In the genomic region with DNA sequence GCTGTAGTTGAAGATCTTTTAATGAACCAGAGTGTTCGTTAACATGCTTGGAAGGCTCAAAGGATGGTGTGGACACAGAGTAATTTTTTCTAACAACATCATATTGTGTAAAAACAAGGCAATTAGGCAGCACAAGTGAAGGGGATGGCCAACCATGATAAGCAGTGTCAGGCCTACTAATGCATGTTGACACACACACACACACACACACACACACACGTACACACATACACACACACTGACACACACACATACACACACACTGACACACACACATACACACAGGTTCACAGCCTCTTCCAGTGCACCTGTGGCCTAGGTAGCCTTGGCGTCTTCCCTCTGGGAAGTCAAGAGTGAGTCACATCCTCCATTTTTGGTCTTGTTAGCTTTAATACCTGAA, we compare ENCODE assay signal across 30 cellular contexts. TPM values are rescaled to one million over a fixed set of nuclear protein-coding genes. Genes with fewer than 3 reads are reported as not detected.
"Had no signal": no experiment of that assay in that cellular context is flagged by ENCODE, and none has a peak within 500 bp of the region (broad histone marks: within the 10 kb centered on the region; RNA-seq: fewer than 3 reads in every experiment).

Gene SUPT20HL1, plus strand, starts transcription at position 368 of the 400 bp plus-strand sequence. CDS start 2,122 bp downstream, outside the sequence.

- H3K9me3 ChIP-seq: body of pancreas, colonic mucosa, esophagus muscularis mucosa, gastrocnemius medialis had no signal

- H3K27ac ChIP-seq: body of pancreas, cardiac muscle cell, colonic mucosa, dorsolateral prefrontal cortex, esophagus muscularis mucosa, foreskin keratinocyte, gastrocnemius medialis, heart left ventricle had no signal

- DNase-seq: activated CD4-positive, alpha-beta T cell treated with anti-CD3 and anti-CD28 coated beads for 36 hours; activated CD4-positive, alpha-beta T cell treated with anti-CD3 and anti-CD28 coated beads, Interleukin-2, amount 10 ng/mL, durations not matched to agents 24 days and 14 days; activated CD4-positive, alpha-beta T cell treated with anti-CD3 and anti-CD28 coated beads, Interleukin-2, amount 50 U/mL, for 4 hours; activated CD4-positive, CD25-positive, alpha-beta regulatory T cell; activated CD4-positive, CD25-positive, alpha-beta regulatory T cell treated with anti-CD3 and anti-CD28 coated beads, Interleukin-2, amount 50 U/mL, for 72 hours; activated CD8-positive, alpha-beta memory T cell treated with anti-CD3 and anti-CD28 coated beads for 24 hours; activated CD8-positive, alpha-beta T cell treated with anti-CD3 and anti-CD28 coated beads for 36 hours; activated effector memory CD4-positive, alpha-beta T cell treated with anti-CD3 and anti-CD28 coated beads, Interleukin-2, amount 50 U/mL, for 16 hours; activated naive CD4-positive, alpha-beta T cell treated with anti-CD3 and anti-CD28 coated beads, Interleukin-2, amount 10 ng/mL, durations not matched to agents 7 days and 5 days; activated T-cell treated with anti-CD3 and anti-CD28 coated beads, Interleukin-2, amount 50 U/mL, for 4 hours; amniotic stem cell; anterior cingulate cortex; body of pancreas; central memory CD4-positive, alpha-beta T cell; cerebellar nuclear complex; colonic mucosa; dorsolateral prefrontal cortex; effector memory CD8-positive, alpha-beta T cell; erythroblast; foreskin keratinocyte; gastrocnemius medialis; glutamatergic neuron; heart left ventricle; T-helper 2 cell had no signal

- H3K4me1 ChIP-seq: body of pancreas, colonic mucosa, esophagus muscularis mucosa, foreskin keratinocyte, gastrocnemius medialis, heart left ventricle had no signal

- H3K36me3 Mint-ChIP-seq: activated naive CD4-positive, alpha-beta T cell treated with anti-CD3 and anti-CD28 coated beads, Interleukin-2, amount 10 ng/mL, durations not matched to agents 7 days and 5 days; activated naive CD8-positive, alpha-beta T cell had no signal

- ATAC-seq: activated CD4-positive, alpha-beta T cell treated with anti-CD3 and anti-CD28 coated beads for 36 hours; activated CD8-positive, alpha-beta T cell treated with anti-CD3 and anti-CD28 coated beads for 36 hours; activated T-cell treated with anti-CD3 and anti-CD28 coated beads, Interleukin-2, amount 50 U/mL, for 4 hours; activated T-helper 17 cell treated with anti-CD3 and anti-CD28 coated beads, Interleukin-2, amount 50 U/mL, for 72 hours; body of pancreas; effector memory CD8-positive, alpha-beta T cell; foreskin keratinocyte; gastrocnemius medialis; heart left ventricle had no signal

- H3K27me3 ChIP-seq: body of pancreas, cardiac muscle cell, colonic mucosa, esophagus muscularis mucosa, foreskin keratinocyte, gastrocnemius medialis had no signal

- H3K36me3 ChIP-seq: cardiac muscle cell, colonic mucosa, esophagus muscularis mucosa, gastrocnemius medialis, heart left ventricle had no signal

- H3K4me1 Mint-ChIP-seq: activated CD4-positive, alpha-beta T cell treated with anti-CD3 and anti-CD28 coated beads for 36 hours; activated naive CD4-positive, alpha-beta T cell treated with anti-CD3 and anti-CD28 coated beads, Interleukin-2, amount 10 ng/mL, durations not matched to agents 7 days and 5 days; activated T-helper 17 cell treated with anti-CD3 and anti-CD28 coated beads, Interleukin-2, amount 50 U/mL, for 72 hours had no signal

- H3K9me3 Mint-ChIP-seq: activated CD4-positive, alpha-beta T cell treated with anti-CD3 and anti-CD28 coated beads, Interleukin-2, amount 10 ng/mL, durations not matched to agents 24 days and 14 days; activated CD8-positive, alpha-beta T cell treated with anti-CD3 and anti-CD28 coated beads for 36 hours; activated naive CD4-positive, alpha-beta T cell treated with anti-CD3 and anti-CD28 coated beads, Interleukin-2, amount 10 ng/mL, durations not matched to agents 7 days and 5 days; activated T-cell treated with anti-CD3 and anti-CD28 coated beads, Interleukin-2, amount 50 U/mL, for 4 hours; activated T-helper 17 cell treated with anti-CD3 and anti-CD28 coated beads, Interleukin-2, amount 50 U/mL, for 72 hours; dendritic cell treated with granulocyte-macrophage colony-stimulating factor and Interleukin-4, amounts not matched to agents 40 ng/mL and 50 ng/mL, for 4 days; effector memory CD8-positive, alpha-beta T cell had no signal

- H3K4me3 ChIP-seq: body of pancreas, cardiac muscle cell, colonic mucosa, dorsolateral prefrontal cortex, esophagus muscularis mucosa, gastrocnemius medialis, heart left ventricle had no signal

- H3K4me3 Mint-ChIP-seq: activated CD4-positive, alpha-beta T cell treated with anti-CD3 and anti-CD28 coated beads for 36 hours; activated CD4-positive, alpha-beta T cell treated with anti-CD3 and anti-CD28 coated beads, Interleukin-2, amount 10 ng/mL, durations not matched to agents 24 days and 14 days; activated CD8-positive, alpha-beta T cell treated with anti-CD3 and anti-CD28 coated beads for 36 hours; activated naive CD4-positive, alpha-beta T cell treated with anti-CD3 and anti-CD28 coated beads, Interleukin-2, amount 10 ng/mL, durations not matched to agents 7 days and 5 days; activated naive CD8-positive, alpha-beta T cell; activated T-cell treated with anti-CD3 and anti-CD28 coated beads, Interleukin-2, amount 50 U/mL, for 4 hours; activated T-helper 17 cell treated with anti-CD3 and anti-CD28 coated beads, Interleukin-2, amount 50 U/mL, for 72 hours; dendritic cell treated with granulocyte-macrophage colony-stimulating factor and Interleukin-4, amounts not matched to agents 40 ng/mL and 50 ng/mL, for 4 days; effector memory CD8-positive, alpha-beta T cell had no signal

- H3K27ac Mint-ChIP-seq: activated CD4-positive, alpha-beta T cell treated with anti-CD3 and anti-CD28 coated beads for 36 hours; activated CD4-positive, alpha-beta T cell treated with anti-CD3 and anti-CD28 coated beads, Interleukin-2, amount 10 ng/mL, durations not matched to agents 24 days and 14 days; activated CD8-positive, alpha-beta T cell treated with anti-CD3 and anti-CD28 coated beads for 36 hours; activated naive CD4-positive, alpha-beta T cell treated with anti-CD3 and anti-CD28 coated beads, Interleukin-2, amount 10 ng/mL, durations not matched to agents 7 days and 5 days; activated naive CD8-positive, alpha-beta T cell; activated T-helper 17 cell treated with anti-CD3 and anti-CD28 coated beads, Interleukin-2, amount 50 U/mL, for 72 hours; dendritic cell treated with granulocyte-macrophage colony-stimulating factor and Interleukin-4, amounts not matched to agents 40 ng/mL and 50 ng/mL, for 4 days had no signal

- H3K27me3 Mint-ChIP-seq: activated CD4-positive, alpha-beta T cell treated with anti-CD3 and anti-CD28 coated beads for 36 hours; activated CD4-positive, alpha-beta T cell treated with anti-CD3 and anti-CD28 coated beads, Interleukin-2, amount 10 ng/mL, durations not matched to agents 24 days and 14 days; activated CD8-positive, alpha-beta T cell treated with anti-CD3 and anti-CD28 coated beads for 36 hours; activated naive CD4-positive, alpha-beta T cell treated with anti-CD3 and anti-CD28 coated beads, Interleukin-2, amount 10 ng/mL, durations not matched to agents 7 days and 5 days; activated naive CD8-positive, alpha-beta T cell; activated T-helper 17 cell treated with anti-CD3 and anti-CD28 coated beads, Interleukin-2, amount 50 U/mL, for 72 hours; dendritic cell treated with granulocyte-macrophage colony-stimulating factor and Interleukin-4, amounts not matched to agents 40 ng/mL and 50 ng/mL, for 4 days; effector memory CD8-positive, alpha-beta T cell had no signal

RNA-seq across cellular contexts. Expression of gene SUPT20HL1, which starts in this region (rescaled TPM):
- total RNA-seq: activated CD4-positive, alpha-beta T cell treated with anti-CD3 and anti-CD28 coated beads, Interleukin-2, amount 10 ng/mL, durations not matched to agents 24 days and 14 days; activated CD8-positive, alpha-beta T cell treated with anti-CD3 and anti-CD28 coated beads for 36 hours; activated T-cell treated with anti-CD3 and anti-CD28 coated beads, Interleukin-2, amount 50 U/mL, for 4 hours; cardiac muscle cell; colonic mucosa; esophagus muscularis mucosa; foreskin keratinocyte; gastrocnemius medialis; heart left ventricle; T-helper 1 cell treated with Interleukin-12 subunit alpha and Interleukin-12 subunit beta and Interleukin-4 antibody, amounts not matched to agents 30 ng/mL and 1 ng/mL, for 36 hours had no signal
